Comparison of ENCODE assay signal across 36 cellular contexts in the genomic region with DNA sequence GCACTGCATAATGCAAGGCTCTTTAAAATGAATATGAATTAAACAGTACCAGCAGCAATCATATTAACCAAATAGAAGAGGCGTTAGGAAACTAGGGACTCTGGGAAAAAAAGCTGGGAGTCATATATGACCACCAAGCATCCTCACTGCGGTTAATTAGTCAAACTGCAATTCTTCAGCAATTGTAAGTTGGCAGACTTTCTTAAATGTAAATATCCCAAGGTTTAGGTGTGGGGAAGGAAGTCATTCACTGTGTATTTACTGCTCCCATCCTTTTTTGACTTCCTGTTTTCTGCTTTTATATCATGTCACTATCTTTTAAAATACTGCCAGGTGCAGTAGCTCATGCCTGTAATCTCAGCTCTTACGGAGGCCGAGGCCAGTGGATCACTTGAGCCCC. TPM values are rescaled to one million over a fixed set of nuclear protein-coding genes. Genes with fewer than 3 reads are reported as not detected.
"Had no signal": no experiment of that assay in that cellular context is flagged by ENCODE, and none has a peak within 500 bp of the region (broad histone marks: within the 10 kb centered on the region; RNA-seq: fewer than 3 reads in every experiment).

No MANE protein-coding gene starts in this region.

- FAIRE-seq: RCC 7860 had no signal

- H3K4me3 ChIP-seq: PC-9 had no signal

- H3K27me3 Mint-ChIP-seq: activated naive CD8-positive, alpha-beta T cell treated with anti-CD3 and anti-CD28 coated beads for 36 hours; activated T-helper 17 cell treated with anti-CD3 and anti-CD28 coated beads, Interleukin-2, amount 50 U/mL, for 72 hours had no signal

- H3K27me3 ChIP-seq: brain microvascular endothelial cell had no signal

- ATAC-seq: activated CD8-positive, alpha-beta T cell treated with anti-CD3 and anti-CD28 coated beads for 36 hours; activated T-cell treated with anti-CD3 and anti-CD28 coated beads, Interleukin-2, amount 50 U/mL, for 72 hours; activated T-helper 17 cell treated with anti-CD3 and anti-CD28 coated beads, Interleukin-2, amount 50 U/mL, for 72 hours had no signal

- H3K9me3 Mint-ChIP-seq: activated CD8-positive, alpha-beta T cell treated with anti-CD3 and anti-CD28 coated beads for 36 hours; activated naive CD8-positive, alpha-beta T cell treated with anti-CD3 and anti-CD28 coated beads for 36 hours; activated T-cell treated with anti-CD3 and anti-CD28 coated beads, Interleukin-2, amount 50 U/mL, for 72 hours; activated T-helper 17 cell treated with anti-CD3 and anti-CD28 coated beads, Interleukin-2, amount 50 U/mL, for 72 hours had no signal

- H3K27ac Mint-ChIP-seq: activated CD8-positive, alpha-beta T cell treated with anti-CD3 and anti-CD28 coated beads for 36 hours; activated naive CD8-positive, alpha-beta T cell treated with anti-CD3 and anti-CD28 coated beads for 36 hours; activated T-cell treated with anti-CD3 and anti-CD28 coated beads, Interleukin-2, amount 50 U/mL, for 72 hours; activated T-helper 17 cell treated with anti-CD3 and anti-CD28 coated beads, Interleukin-2, amount 50 U/mL, for 72 hours had no signal

- H3K36me3 ChIP-seq: brain microvascular endothelial cell, WERI-Rb-1 had no signal

- H3K4me1 Mint-ChIP-seq: activated naive CD8-positive, alpha-beta T cell treated with anti-CD3 and anti-CD28 coated beads for 36 hours; activated T-helper 17 cell treated with anti-CD3 and anti-CD28 coated beads, Interleukin-2, amount 50 U/mL, for 72 hours had no signal

- H3K27ac ChIP-seq: brain microvascular endothelial cell, PC-9, WERI-Rb-1 had no signal

- DNase-seq: activated CD4-positive, alpha-beta T cell treated with anti-CD3 and anti-CD28 coated beads for 1 hour; activated CD4-positive, alpha-beta T cell treated with anti-CD3 and anti-CD28 coated beads for 48 hours; activated CD4-positive, alpha-beta T cell treated with anti-CD3 and anti-CD28 coated beads, Interleukin-2, amount 50 U/mL, for 4 hours; activated CD4-positive, CD25-positive, alpha-beta regulatory T cell; activated CD8-positive, alpha-beta T cell treated with anti-CD3 and anti-CD28 coated beads for 36 hours; activated effector memory CD4-positive, alpha-beta T cell treated with anti-CD3 and anti-CD28 coated beads, Interleukin-2, amount 50 U/mL, for 16 hours; activated naive CD4-positive, alpha-beta T cell; activated naive CD4-positive, alpha-beta T cell treated with anti-CD3 and anti-CD28 coated beads, Interleukin-2, amount 50 U/mL, for 16 hours; activated naive CD8-positive, alpha-beta T cell treated with anti-CD3 and anti-CD28 coated beads for 36 hours; activated T-cell treated with anti-CD3 and anti-CD28 coated beads, Interleukin-2, amount 50 U/mL, for 1 hour; activated T-cell treated with anti-CD3 and anti-CD28 coated beads, Interleukin-2, amount 50 U/mL, for 72 hours; amniotic stem cell; aorta; brain microvascular endothelial cell; central memory CD4-positive, alpha-beta T cell; NCI-H1048; NCI-H1105 treated with DMSO at 0.1 percent for 48 hours; NCI-H1436; NCI-H1694; NCI-H1930; NCI-H345; NCI-H526; NCI-H748 treated with DMSO at 0.1 percent for 48 hours; NK-92 treated with Interleukin-12 subunit alpha and Interleukin-12 subunit beta, amount 100 ng/mL, for 24 hours; Right ventricle myocardium superior; SW 1271; T-helper 1 cell; T1000; WERI-Rb-1 had no signal

- H3K4me2 ChIP-seq: PC-9 had no signal

- H2AFZ ChIP-seq: PC-9 had no signal

- H3K36me3 Mint-ChIP-seq: activated naive CD8-positive, alpha-beta T cell treated with anti-CD3 and anti-CD28 coated beads for 36 hours had no signal

- H3K4me3 Mint-ChIP-seq: activated CD8-positive, alpha-beta T cell treated with anti-CD3 and anti-CD28 coated beads for 36 hours; activated naive CD8-positive, alpha-beta T cell treated with anti-CD3 and anti-CD28 coated beads for 36 hours; activated T-cell treated with anti-CD3 and anti-CD28 coated beads, Interleukin-2, amount 50 U/mL, for 72 hours; activated T-helper 17 cell treated with anti-CD3 and anti-CD28 coated beads, Interleukin-2, amount 50 U/mL, for 72 hours had no signal

RNA-seq across cellular contexts. Expression of a gene that starts 3.6 kb away (rescaled TPM):
- total RNA-seq: activated CD8-positive, alpha-beta memory T cell treated with anti-CD3 and anti-CD28 coated beads for 36 hours; activated CD8-positive, alpha-beta T cell treated with anti-CD3 and anti-CD28 coated beads for 36 hours; activated naive CD8-positive, alpha-beta T cell treated with anti-CD3 and anti-CD28 coated beads for 36 hours; activated T-cell treated with anti-CD3 and anti-CD28 coated beads, Interleukin-2, amount 50 U/mL, for 72 hours; activated T-helper 17 cell treated with anti-CD3 and anti-CD28 coated beads, Interleukin-2, amount 50 U/mL, for 72 hours; aorta; MCF 10A; NCI-H460; PC-9; Right ventricle myocardium superior; T-helper 2 cell treated with Interferon-gamma antibody and Interleukin-4, amounts not matched to agents 100 ng/mL and 5 ng/mL, for 36 hours had no signal
- polyA plus RNA-seq: aorta had no signal
